Comparison of ENCODE assay signal across 1 cellular context in the genomic region with DNA sequence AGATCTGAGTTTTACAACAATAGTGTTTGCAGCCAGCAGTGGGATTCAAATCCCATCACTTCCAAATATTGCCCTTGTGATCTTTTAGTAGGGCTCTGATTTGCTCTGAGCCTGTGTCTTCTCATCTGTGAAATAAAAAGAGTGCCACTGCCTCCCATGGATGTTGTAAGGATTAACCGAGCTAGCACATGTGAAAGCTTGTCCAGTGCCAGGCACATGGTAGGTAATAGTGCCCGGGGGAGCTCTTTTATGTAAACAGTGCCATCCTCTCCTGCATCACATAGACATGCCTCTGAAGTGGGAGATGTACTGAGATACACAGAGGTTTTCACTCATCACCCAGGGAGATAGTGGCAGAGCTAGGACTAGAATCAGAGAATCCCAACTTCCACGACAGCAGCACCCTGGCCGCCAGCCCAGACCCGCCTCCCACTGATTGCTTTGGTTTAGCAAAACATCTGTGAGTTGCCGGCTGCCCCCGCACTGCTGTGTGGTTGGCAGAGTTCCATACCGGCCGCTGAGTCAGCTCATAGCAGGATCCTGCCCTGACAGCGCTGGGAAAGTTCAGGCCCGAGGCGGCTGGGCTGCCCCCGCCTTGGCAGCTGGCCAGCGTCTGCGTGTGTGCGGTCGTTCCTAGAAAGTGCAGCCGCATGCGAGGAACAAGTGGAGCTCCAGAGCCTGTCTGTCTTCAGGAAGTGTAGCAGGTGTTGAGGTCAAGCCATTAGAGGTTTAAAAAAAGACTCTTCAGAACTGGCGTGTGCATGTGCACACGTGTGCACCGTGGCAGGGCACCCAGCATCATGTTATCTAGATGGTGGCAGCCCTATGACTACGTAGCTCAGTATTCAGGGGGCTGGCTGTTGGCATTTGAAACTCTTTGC.
TF ChIP-seq lines count a peak whose summit lies in the region.

No MANE protein-coding gene starts in this region.

TF ChIP-seq in K562, 482 proteins besides CTCF, POLR2A, EP300 and RAD21 (continued from another document and continues in another):
- TF ChIP-seq, protein P1, sequence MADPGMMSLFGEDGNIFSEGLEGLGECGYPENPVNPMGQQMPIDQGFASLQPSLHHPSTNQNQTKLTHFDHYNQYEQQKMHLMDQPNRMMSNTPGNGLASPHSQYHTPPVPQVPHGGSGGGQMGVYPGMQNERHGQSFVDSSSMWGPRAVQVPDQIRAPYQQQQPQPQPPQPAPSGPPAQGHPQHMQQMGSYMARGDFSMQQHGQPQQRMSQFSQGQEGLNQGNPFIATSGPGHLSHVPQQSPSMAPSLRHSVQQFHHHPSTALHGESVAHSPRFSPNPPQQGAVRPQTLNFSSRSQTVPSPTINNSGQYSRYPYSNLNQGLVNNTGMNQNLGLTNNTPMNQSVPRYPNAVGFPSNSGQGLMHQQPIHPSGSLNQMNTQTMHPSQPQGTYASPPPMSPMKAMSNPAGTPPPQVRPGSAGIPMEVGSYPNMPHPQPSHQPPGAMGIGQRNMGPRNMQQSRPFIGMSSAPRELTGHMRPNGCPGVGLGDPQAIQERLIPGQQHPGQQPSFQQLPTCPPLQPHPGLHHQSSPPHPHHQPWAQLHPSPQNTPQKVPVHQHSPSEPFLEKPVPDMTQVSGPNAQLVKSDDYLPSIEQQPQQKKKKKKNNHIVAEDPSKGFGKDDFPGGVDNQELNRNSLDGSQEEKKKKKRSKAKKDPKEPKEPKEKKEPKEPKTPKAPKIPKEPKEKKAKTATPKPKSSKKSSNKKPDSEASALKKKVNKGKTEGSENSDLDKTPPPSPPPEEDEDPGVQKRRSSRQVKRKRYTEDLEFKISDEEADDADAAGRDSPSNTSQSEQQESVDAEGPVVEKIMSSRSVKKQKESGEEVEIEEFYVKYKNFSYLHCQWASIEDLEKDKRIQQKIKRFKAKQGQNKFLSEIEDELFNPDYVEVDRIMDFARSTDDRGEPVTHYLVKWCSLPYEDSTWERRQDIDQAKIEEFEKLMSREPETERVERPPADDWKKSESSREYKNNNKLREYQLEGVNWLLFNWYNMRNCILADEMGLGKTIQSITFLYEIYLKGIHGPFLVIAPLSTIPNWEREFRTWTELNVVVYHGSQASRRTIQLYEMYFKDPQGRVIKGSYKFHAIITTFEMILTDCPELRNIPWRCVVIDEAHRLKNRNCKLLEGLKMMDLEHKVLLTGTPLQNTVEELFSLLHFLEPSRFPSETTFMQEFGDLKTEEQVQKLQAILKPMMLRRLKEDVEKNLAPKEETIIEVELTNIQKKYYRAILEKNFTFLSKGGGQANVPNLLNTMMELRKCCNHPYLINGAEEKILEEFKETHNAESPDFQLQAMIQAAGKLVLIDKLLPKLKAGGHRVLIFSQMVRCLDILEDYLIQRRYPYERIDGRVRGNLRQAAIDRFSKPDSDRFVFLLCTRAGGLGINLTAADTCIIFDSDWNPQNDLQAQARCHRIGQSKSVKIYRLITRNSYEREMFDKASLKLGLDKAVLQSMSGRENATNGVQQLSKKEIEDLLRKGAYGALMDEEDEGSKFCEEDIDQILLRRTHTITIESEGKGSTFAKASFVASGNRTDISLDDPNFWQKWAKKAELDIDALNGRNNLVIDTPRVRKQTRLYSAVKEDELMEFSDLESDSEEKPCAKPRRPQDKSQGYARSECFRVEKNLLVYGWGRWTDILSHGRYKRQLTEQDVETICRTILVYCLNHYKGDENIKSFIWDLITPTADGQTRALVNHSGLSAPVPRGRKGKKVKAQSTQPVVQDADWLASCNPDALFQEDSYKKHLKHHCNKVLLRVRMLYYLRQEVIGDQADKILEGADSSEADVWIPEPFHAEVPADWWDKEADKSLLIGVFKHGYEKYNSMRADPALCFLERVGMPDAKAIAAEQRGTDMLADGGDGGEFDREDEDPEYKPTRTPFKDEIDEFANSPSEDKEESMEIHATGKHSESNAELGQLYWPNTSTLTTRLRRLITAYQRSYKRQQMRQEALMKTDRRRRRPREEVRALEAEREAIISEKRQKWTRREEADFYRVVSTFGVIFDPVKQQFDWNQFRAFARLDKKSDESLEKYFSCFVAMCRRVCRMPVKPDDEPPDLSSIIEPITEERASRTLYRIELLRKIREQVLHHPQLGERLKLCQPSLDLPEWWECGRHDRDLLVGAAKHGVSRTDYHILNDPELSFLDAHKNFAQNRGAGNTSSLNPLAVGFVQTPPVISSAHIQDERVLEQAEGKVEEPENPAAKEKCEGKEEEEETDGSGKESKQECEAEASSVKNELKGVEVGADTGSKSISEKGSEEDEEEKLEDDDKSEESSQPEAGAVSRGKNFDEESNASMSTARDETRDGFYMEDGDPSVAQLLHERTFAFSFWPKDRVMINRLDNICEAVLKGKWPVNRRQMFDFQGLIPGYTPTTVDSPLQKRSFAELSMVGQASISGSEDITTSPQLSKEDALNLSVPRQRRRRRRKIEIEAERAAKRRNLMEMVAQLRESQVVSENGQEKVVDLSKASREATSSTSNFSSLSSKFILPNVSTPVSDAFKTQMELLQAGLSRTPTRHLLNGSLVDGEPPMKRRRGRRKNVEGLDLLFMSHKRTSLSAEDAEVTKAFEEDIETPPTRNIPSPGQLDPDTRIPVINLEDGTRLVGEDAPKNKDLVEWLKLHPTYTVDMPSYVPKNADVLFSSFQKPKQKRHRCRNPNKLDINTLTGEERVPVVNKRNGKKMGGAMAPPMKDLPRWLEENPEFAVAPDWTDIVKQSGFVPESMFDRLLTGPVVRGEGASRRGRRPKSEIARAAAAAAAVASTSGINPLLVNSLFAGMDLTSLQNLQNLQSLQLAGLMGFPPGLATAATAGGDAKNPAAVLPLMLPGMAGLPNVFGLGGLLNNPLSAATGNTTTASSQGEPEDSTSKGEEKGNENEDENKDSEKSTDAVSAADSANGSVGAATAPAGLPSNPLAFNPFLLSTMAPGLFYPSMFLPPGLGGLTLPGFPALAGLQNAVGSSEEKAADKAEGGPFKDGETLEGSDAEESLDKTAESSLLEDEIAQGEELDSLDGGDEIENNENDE (IDR thresholded peaks at IDR 0.05; ENCODE audit: low read depth, low read length): no peak
- TF ChIP-seq HLTF (IDR thresholded peaks at IDR 0.05) (peak; percentile 86; the same call in 1 of the 2 replicates), ZFPM2 (CRISPR knock-in tag; IDR thresholded peaks at IDR 0.05) (no peak), FOXJ2 (tag; IDR thresholded peaks at IDR 0.05) (peak; percentile 96), RBM25 (IDR thresholded peaks at IDR 0.05; ENCODE audit: low read depth, low read length, severe bottlenecking) (no peak), RBM34 (IDR thresholded peaks at IDR 0.05; ENCODE audit: borderline replicate concordance, insufficient read depth, low read length) (no peak), BCOR (IDR thresholded peaks at IDR 0.05) (peak; percentile 100), CAMTA2 (CRISPR knock-in tag; conservative IDR thresholded peaks at IDR 0.05) (no peak), ZNF239 (CRISPR knock-in tag; IDR thresholded peaks at IDR 0.05) (peak; percentile 19; the same call in 1 of the 2 replicates), ETV1 (tag; conservative IDR thresholded peaks at IDR 0.05; ENCODE audit: low read depth) (peak; percentile 89), NR2C1 (IDR thresholded peaks at IDR 0.05) (peak; percentile 33; the same call in 1 of the 2 replicates), NR2C1 (tag; IDR thresholded peaks at IDR 0.05) (peak; percentile 76), XRCC4 (IDR thresholded peaks at IDR 0.05; ENCODE audit: extremely low read depth, insufficient read depth, insufficient read length) (no peak), ZNF778 (CRISPR knock-in tag; IDR thresholded peaks at IDR 0.05) (no peak), ZNF143 (CRISPR knock-in tag; IDR thresholded peaks at IDR 0.05) (no peak), FOXP1 (CRISPR knock-in tag; IDR thresholded peaks at IDR 0.05) (peak; percentile 83; the same call in 1 of the 2 replicates), FOSL1 (tag; conservative IDR thresholded peaks at IDR 0.05) (peak; percentile 99), POLR2AphosphoS5 (IDR thresholded peaks at IDR 0.05; ENCODE audit: control insufficient read depth, insufficient read depth, low read depth, low read length) (peak; percentile 94), PYGO2 (tag; IDR thresholded peaks at IDR 0.05) (peak; percentile 68), POLR2H (tag; IDR thresholded peaks at IDR 0.05; ENCODE audit: low read depth) (no peak), FIP1L1 (IDR thresholded peaks at IDR 0.05; ENCODE audit: low read depth, low read length, poor library complexity, severe bottlenecking) (no peak), WHSC1 (IDR thresholded peaks at IDR 0.05; ENCODE audit: low read length) (no peak), ZNF785 (CRISPR knock-in tag; IDR thresholded peaks at IDR 0.05) (no peak)
- TF ChIP-seq, protein P2, sequence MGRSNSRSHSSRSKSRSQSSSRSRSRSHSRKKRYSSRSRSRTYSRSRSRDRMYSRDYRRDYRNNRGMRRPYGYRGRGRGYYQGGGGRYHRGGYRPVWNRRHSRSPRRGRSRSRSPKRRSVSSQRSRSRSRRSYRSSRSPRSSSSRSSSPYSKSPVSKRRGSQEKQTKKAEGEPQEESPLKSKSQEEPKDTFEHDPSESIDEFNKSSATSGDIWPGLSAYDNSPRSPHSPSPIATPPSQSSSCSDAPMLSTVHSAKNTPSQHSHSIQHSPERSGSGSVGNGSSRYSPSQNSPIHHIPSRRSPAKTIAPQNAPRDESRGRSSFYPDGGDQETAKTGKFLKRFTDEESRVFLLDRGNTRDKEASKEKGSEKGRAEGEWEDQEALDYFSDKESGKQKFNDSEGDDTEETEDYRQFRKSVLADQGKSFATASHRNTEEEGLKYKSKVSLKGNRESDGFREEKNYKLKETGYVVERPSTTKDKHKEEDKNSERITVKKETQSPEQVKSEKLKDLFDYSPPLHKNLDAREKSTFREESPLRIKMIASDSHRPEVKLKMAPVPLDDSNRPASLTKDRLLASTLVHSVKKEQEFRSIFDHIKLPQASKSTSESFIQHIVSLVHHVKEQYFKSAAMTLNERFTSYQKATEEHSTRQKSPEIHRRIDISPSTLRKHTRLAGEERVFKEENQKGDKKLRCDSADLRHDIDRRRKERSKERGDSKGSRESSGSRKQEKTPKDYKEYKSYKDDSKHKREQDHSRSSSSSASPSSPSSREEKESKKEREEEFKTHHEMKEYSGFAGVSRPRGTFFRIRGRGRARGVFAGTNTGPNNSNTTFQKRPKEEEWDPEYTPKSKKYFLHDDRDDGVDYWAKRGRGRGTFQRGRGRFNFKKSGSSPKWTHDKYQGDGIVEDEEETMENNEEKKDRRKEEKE (IDR thresholded peaks at IDR 0.05; ENCODE audit: borderline replicate concordance in 1 of 2, control insufficient read depth in 1 of 2, low read depth in 2 of 2, low read length in 1 of 2): peak in 1 of 2 experiments; percentile 89; a peak in 2 of 4 replicates
- TF ChIP-seq, protein P3, sequence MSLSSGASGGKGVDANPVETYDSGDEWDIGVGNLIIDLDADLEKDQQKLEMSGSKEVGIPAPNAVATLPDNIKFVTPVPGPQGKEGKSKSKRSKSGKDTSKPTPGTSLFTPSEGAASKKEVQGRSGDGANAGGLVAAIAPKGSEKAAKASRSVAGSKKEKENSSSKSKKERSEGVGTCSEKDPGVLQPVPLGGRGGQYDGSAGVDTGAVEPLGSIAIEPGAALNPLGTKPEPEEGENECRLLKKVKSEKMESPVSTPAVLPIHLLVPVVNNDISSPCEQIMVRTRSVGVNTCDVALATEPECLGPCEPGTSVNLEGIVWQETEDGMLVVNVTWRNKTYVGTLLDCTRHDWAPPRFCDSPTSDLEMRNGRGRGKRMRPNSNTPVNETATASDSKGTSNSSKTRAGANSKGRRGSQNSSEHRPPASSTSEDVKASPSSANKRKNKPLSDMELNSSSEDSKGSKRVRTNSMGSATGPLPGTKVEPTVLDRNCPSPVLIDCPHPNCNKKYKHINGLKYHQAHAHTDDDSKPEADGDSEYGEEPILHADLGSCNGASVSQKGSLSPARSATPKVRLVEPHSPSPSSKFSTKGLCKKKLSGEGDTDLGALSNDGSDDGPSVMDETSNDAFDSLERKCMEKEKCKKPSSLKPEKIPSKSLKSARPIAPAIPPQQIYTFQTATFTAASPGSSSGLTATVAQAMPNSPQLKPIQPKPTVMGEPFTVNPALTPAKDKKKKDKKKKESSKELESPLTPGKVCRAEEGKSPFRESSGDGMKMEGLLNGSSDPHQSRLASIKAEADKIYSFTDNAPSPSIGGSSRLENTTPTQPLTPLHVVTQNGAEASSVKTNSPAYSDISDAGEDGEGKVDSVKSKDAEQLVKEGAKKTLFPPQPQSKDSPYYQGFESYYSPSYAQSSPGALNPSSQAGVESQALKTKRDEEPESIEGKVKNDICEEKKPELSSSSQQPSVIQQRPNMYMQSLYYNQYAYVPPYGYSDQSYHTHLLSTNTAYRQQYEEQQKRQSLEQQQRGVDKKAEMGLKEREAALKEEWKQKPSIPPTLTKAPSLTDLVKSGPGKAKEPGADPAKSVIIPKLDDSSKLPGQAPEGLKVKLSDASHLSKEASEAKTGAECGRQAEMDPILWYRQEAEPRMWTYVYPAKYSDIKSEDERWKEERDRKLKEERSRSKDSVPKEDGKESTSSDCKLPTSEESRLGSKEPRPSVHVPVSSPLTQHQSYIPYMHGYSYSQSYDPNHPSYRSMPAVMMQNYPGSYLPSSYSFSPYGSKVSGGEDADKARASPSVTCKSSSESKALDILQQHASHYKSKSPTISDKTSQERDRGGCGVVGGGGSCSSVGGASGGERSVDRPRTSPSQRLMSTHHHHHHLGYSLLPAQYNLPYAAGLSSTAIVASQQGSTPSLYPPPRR (CRISPR knock-in tag; IDR thresholded peaks at IDR 0.05; ENCODE audit: borderline replicate concordance): peak; percentile 98
- TF ChIP-seq, protein P4, sequence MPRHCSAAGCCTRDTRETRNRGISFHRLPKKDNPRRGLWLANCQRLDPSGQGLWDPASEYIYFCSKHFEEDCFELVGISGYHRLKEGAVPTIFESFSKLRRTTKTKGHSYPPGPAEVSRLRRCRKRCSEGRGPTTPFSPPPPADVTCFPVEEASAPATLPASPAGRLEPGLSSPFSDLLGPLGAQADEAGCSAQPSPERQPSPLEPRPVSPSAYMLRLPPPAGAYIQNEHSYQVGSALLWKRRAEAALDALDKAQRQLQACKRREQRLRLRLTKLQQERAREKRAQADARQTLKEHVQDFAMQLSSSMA (CRISPR knock-in tag; IDR thresholded peaks at IDR 0.05): no peak
- TF ChIP-seq, protein P5, sequence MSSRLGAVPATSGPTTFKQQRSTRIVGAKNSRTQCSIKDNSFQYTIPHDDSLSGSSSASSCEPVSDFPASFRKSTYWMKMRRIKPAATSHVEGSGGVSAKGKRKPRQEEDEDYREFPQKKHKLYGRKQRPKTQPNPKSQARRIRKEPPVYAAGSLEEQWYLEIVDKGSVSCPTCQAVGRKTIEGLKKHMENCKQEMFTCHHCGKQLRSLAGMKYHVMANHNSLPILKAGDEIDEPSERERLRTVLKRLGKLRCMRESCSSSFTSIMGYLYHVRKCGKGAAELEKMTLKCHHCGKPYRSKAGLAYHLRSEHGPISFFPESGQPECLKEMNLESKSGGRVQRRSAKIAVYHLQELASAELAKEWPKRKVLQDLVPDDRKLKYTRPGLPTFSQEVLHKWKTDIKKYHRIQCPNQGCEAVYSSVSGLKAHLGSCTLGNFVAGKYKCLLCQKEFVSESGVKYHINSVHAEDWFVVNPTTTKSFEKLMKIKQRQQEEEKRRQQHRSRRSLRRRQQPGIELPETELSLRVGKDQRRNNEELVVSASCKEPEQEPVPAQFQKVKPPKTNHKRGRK (tag; IDR thresholded peaks at IDR 0.05): no peak
